8 cellular contexts compared by ENCODE assay signal in genomic region chr19:19064098-19064722, GRCh38. TPM values are rescaled to one million over a fixed set of nuclear protein-coding genes. Genes with fewer than 3 reads are reported as not detected.
A peak's percentile ranks its signal among the peaks of the same experiment; 100 is the strongest.
DNase-seq lines count a peak whose midpoint lies in the region; ATAC-seq and TF ChIP-seq lines count a peak whose summit lies in the region.

No MANE protein-coding gene starts in this region.

- CTCF ChIA-PET in PC-9 (lab: Charles Lee): no interaction called here

- intact Hi-C loops in PC-9 (cut with micrococcal nuclease; ENCODE audit: unreplicated experiment): no loop called here
- intact Hi-C loops in left colon (cut with DNase I, micrococcal nuclease): no loop called here

- no peaks in the 10 kb centered on the region for H4K20me1 ChIP-seq in PC-9 (ENCODE audit: insufficient read depth)

- POLR2A ChIA-PET in PC-9 (lab: Charles Lee; ENCODE audit: unreplicated experiment): interaction anchor here (0.7 kb wide), 1 partner anchor 44 kb away, joined by 17 read pairs; no protein-coding TSS in a partner anchor

- H3K36me3 ChIP-seq in PC-9 (ENCODE audit: low read depth): no peaks in the 10 kb centered on the region

- H3K4me1 ChIP-seq in PC-9 (replicated peaks; ENCODE audit: insufficient read depth): peaks cover 34% of the 10 kb centered on the region

- peak; percentile 58 for DNase-seq in AG20443 (ENCODE audit: low spot score)
- no peak for DNase-seq in PC-9
- DNase-seq in effector CD4-positive, alpha-beta T cell: peak; percentile 73
- no peak for DNase-seq in left colon

- H3K9me3 ChIP-seq in PC-9 (ENCODE audit: insufficient read depth, low read depth): no peaks in the 10 kb centered on the region

- no peak overlapping the region for H3K27ac ChIP-seq in PC-9

- no peaks in the 10 kb centered on the region for H3K9me3 Mint-ChIP-seq in nephron

- no peaks in the 10 kb centered on the region for H3K27me3 ChIP-seq in PC-9 (ENCODE audit: insufficient read depth, low read depth)

- peak overlapping the region; percentile 84 to 86 (median 84) for H3K4me3 Mint-ChIP-seq in nephron

- peak overlapping the region; percentile 56 for H3K4me3 ChIP-seq in PC-9

- peaks cover 6% of the 10 kb centered on the region for H3K36me3 Mint-ChIP-seq in nephron (ENCODE audit: low read depth)

- no peaks in the 10 kb centered on the region for H3K79me2 ChIP-seq in PC-9 (ENCODE audit: low read depth)

- H3F3A ChIP-seq in PC-9 (ENCODE audit: insufficient read depth, low read depth): peaks cover 29% of the 10 kb centered on the region

- no peaks in the 10 kb centered on the region for H3K9me2 ChIP-seq in PC-9 (ENCODE audit: insufficient read depth)

- BruUV-seq in PC-9 (replicated peaks; lab: Mats Ljungman, UMichigan): no TSS peak

- H3K4me2 ChIP-seq in PC-9: peak overlapping the region; percentile 82

- ATAC-seq in GM18868 (IDR thresholded peaks at IDR 0.05; ENCODE audit: unreplicated experiment) (peak; percentile 3), GM19397 (IDR thresholded peaks at IDR 0.05; ENCODE audit: unreplicated experiment) (no peak), HG03139 (IDR thresholded peaks at IDR 0.05; ENCODE audit: unreplicated experiment) (no peak), left colon (no peak)

- H3K27me3 Mint-ChIP-seq in nephron (ENCODE audit: low read depth): no peaks in the 10 kb centered on the region

- peak overlapping the region; percentile 75 for H2AFZ ChIP-seq in PC-9

- 0 out of 2 replicates have a peak, but pooled peaks have one; percentile 17 for TF ChIP-seq CTCF in PC-9 (conservative IDR thresholded peaks at IDR 0.05)
- TF ChIP-seq CTCF in nephron (IDR thresholded peaks at IDR 0.05; ENCODE audit: unreplicated experiment in 3 of 3): peak; percentile 30 to 41 (median 31)

- peak overlapping the region in 2 of 3 experiments; percentile 5 to 70 for H3K27ac Mint-ChIP-seq in nephron

- peaks cover 26% of the 10 kb centered on the region for H3K4me1 Mint-ChIP-seq in nephron

RNA-seq across cellular contexts. Expression of gene SLC25A42, which starts 0.4 kb away (rescaled TPM):
- total RNA-seq in PC-9 (2021): 5.8 and 6.9 TPM in 2 replicates
- total RNA-seq in left colon: 1 to 10 TPM; 8.2 to 8.5 TPM

RNA-seq across cellular contexts. Expression of gene ARMC6, which starts 30.8 kb away (rescaled TPM):
- total RNA-seq in PC-9 (2021) (23.5 and 28.8 TPM in 2 replicates), left colon (10 to 100 TPM; 17.8 to 20.8 TPM)

RNA-seq across cellular contexts. Expression of gene SUGP2, which starts 30.9 kb away (rescaled TPM):
- total RNA-seq in PC-9 (2021) (60.0 and 73.1 TPM in 2 replicates), left colon (10 to 100 TPM; 51.7 to 61.7 TPM)

Comparison
In these comparisons a context has a peak if more than half of its experiments do, and no peak if none do; other contexts are left out.
1. DNase-seq: peak in AG20443 (single experiment) and effector CD4-positive, alpha-beta T cell (single experiment); none in PC-9 (0 of 2) and left colon (0 of 2).